ENCODE assay signal across 20 cellular contexts in genomic region chr11:2127357-2127971, GRCh38. TPM values are rescaled to one million over a fixed set of nuclear protein-coding genes. Genes with fewer than 3 reads are reported as not detected.
DNase-seq lines count a peak whose midpoint lies in the region; ATAC-seq and TF ChIP-seq lines count a peak whose summit lies in the region.
"Had no signal": no experiment of that assay in that cellular context is flagged by ENCODE, and none has a peak within 500 bp of the region (broad histone marks: within the 10 kb centered on the region; RNA-seq: fewer than 3 reads in every experiment).

No MANE protein-coding gene starts in this region.

- H3K27ac ChIP-seq in left ventricle myocardium inferior (replicated peaks) = no peak overlapping the region
- H3K27ac ChIP-seq: BLaER1, Peyer's patch had no signal

- peaks cover 22% of the 10 kb centered on the region for H3K36me3 Mint-ChIP-seq in nephron (ENCODE audit: low read depth)
- H3K36me3 Mint-ChIP-seq in stimulated activated memory B cell treated with anti-CD40 and anti-IgM and Interleukin-4, amounts not matched to agents 10 μg/mL and 1 μg/mL and 100 μg/mL, for 72 hours = no peaks in the 10 kb centered on the region
- no peaks in the 10 kb centered on the region for H3K36me3 Mint-ChIP-seq in activated T-cell treated with anti-CD3 and anti-CD28 coated beads, Interleukin-2, amount 50 U/mL, for 24 hours (ENCODE audit: low read depth)
- H3K36me3 Mint-ChIP-seq: CD8-positive, alpha-beta T cell had no signal

- peak; percentile 71 for DNase-seq in cardiac septum (ENCODE audit: low spot score)
- DNase-seq in left ventricle myocardium inferior = no peak
- DNase-seq in left kidney (ENCODE audit: low read depth, low spot score) = peak; percentile 55
- no peak for DNase-seq in activated T-cell treated with anti-CD3 and anti-CD28 coated beads, Interleukin-2, amount 50 U/mL, for 24 hours
- no peak for DNase-seq in activated CD4-positive, alpha-beta T cell treated with anti-CD3 and anti-CD28 coated beads for 4 hours
- no peak for DNase-seq in GM10266 (ENCODE audit: extremely low spot score)
- DNase-seq: Calu3; CD8-positive, alpha-beta T cell; GF-D8; GOT3; NCI-H1105; NCI-H1694; NCI-H2081 treated with DMSO at 0.1 percent for 48 hours; Peyer's patch had no signal

- no peak for TF ChIP-seq CTCF in left ventricle myocardium inferior (IDR thresholded peaks at IDR 0.05; ENCODE audit: borderline replicate concordance)
- no peak for TF ChIP-seq CTCF in nephron (IDR thresholded peaks at IDR 0.05; ENCODE audit: unreplicated experiment in 3 of 3)
- TF ChIP-seq CTCF in GM10266 (IDR thresholded peaks at IDR 0.05; ENCODE audit: control insufficient read depth, insufficient read depth, low read depth, missing control alignments) = no peak

- H3K9me3 Mint-ChIP-seq in nephron = no peaks in the 10 kb centered on the region
- peaks cover 36% of the 10 kb centered on the region for H3K9me3 Mint-ChIP-seq in stimulated activated memory B cell treated with anti-CD40 and anti-IgM and Interleukin-4, amounts not matched to agents 10 μg/mL and 1 μg/mL and 100 μg/mL, for 72 hours
- H3K9me3 Mint-ChIP-seq in activated T-cell treated with anti-CD3 and anti-CD28 coated beads, Interleukin-2, amount 50 U/mL, for 24 hours = no peaks in the 10 kb centered on the region
- H3K9me3 Mint-ChIP-seq: CD8-positive, alpha-beta T cell had no signal

- H3K27me3 ChIP-seq in left ventricle myocardium inferior (ENCODE audit: low read depth) = peaks cover 37% of the 10 kb centered on the region
- H3K27me3 ChIP-seq: Peyer's patch had no signal

- peak overlapping the region in 2 of 3 experiments; percentile 32 to 67 for H3K27ac Mint-ChIP-seq in nephron
- no peak overlapping the region for H3K27ac Mint-ChIP-seq in stimulated activated memory B cell treated with anti-CD40 and anti-IgM and Interleukin-4, amounts not matched to agents 10 μg/mL and 1 μg/mL and 100 μg/mL, for 72 hours
- H3K27ac Mint-ChIP-seq in activated T-cell treated with anti-CD3 and anti-CD28 coated beads, Interleukin-2, amount 50 U/mL, for 24 hours = no peak overlapping the region
- H3K27ac Mint-ChIP-seq: CD8-positive, alpha-beta T cell had no signal

- H3K27me3 Mint-ChIP-seq in nephron (ENCODE audit: low read depth) = peaks cover 18% of the 10 kb centered on the region
- H3K27me3 Mint-ChIP-seq in stimulated activated memory B cell treated with anti-CD40 and anti-IgM and Interleukin-4, amounts not matched to agents 10 μg/mL and 1 μg/mL and 100 μg/mL, for 72 hours = peaks cover 77% of the 10 kb centered on the region
- H3K27me3 Mint-ChIP-seq in activated T-cell treated with anti-CD3 and anti-CD28 coated beads, Interleukin-2, amount 50 U/mL, for 24 hours = peaks cover 37% of the 10 kb centered on the region

- intact Hi-C loops in cardiac septum (cut with DNase I) = no loop called here
- intact Hi-C loops in left ventricle myocardium inferior (cut with micrococcal nuclease) = no loop called here

- no peak overlapping the region for H3K4me3 Mint-ChIP-seq in nephron
- no peak overlapping the region for H3K4me3 Mint-ChIP-seq in stimulated activated memory B cell treated with anti-CD40 and anti-IgM and Interleukin-4, amounts not matched to agents 10 μg/mL and 1 μg/mL and 100 μg/mL, for 72 hours
- H3K4me3 Mint-ChIP-seq in activated T-cell treated with anti-CD3 and anti-CD28 coated beads, Interleukin-2, amount 50 U/mL, for 24 hours = no peak overlapping the region
- H3K4me3 Mint-ChIP-seq: CD8-positive, alpha-beta T cell had no signal

- peak; percentile 14 for ATAC-seq in stimulated activated memory B cell treated with anti-CD40 and anti-IgM and Interleukin-4, amounts not matched to agents 10 μg/mL and 1 μg/mL and 100 μg/mL, for 72 hours
- ATAC-seq: CD8-positive, alpha-beta T cell; GM12878; K562 had no signal

- H3K4me1 ChIP-seq in left ventricle myocardium inferior = no peaks in the 10 kb centered on the region
- H3K4me1 ChIP-seq: Peyer's patch had no signal

- H3K4me3 ChIP-seq in left ventricle myocardium inferior = no peak overlapping the region
- H3K4me3 ChIP-seq: BLaER1, GM12878, K562, Peyer's patch had no signal

- peaks cover 14% of the 10 kb centered on the region for H3K4me1 Mint-ChIP-seq in nephron
- no peaks in the 10 kb centered on the region for H3K4me1 Mint-ChIP-seq in stimulated activated memory B cell treated with anti-CD40 and anti-IgM and Interleukin-4, amounts not matched to agents 10 μg/mL and 1 μg/mL and 100 μg/mL, for 72 hours
- H3K4me1 Mint-ChIP-seq in activated T-cell treated with anti-CD3 and anti-CD28 coated beads, Interleukin-2, amount 50 U/mL, for 24 hours (ENCODE audit: low read depth) = no peaks in the 10 kb centered on the region

- H3K36me3 ChIP-seq in left ventricle myocardium inferior = peaks cover 3% of the 10 kb centered on the region
- H3K36me3 ChIP-seq: BLaER1, Peyer's patch had no signal

- H3K9me3 ChIP-seq in left ventricle myocardium inferior (replicated peaks) = no peaks in the 10 kb centered on the region
- H3K9me3 ChIP-seq: BLaER1, Peyer's patch had no signal

RNA-seq across cellular contexts. Expression of gene IGF2, which starts 11.7 kb away (rescaled TPM):
- 87.7 TPM for total RNA-seq in cardiac septum
- total RNA-seq in left ventricle myocardium inferior = 75.0 TPM
- total RNA-seq: CD8-positive, alpha-beta T cell had no signal

RNA-seq across cellular contexts. Expression of gene INS, which starts 33.5 kb away (rescaled TPM):
- total RNA-seq in cardiac septum = not detected
- not detected for total RNA-seq in left ventricle myocardium inferior
- total RNA-seq: Calu3; CD8-positive, alpha-beta T cell; GM12878; K562; NCI-H460; Peyer's patch had no signal

RNA-seq across cellular contexts. Expression of gene TH, which starts 44.2 kb away (rescaled TPM):
- total RNA-seq in cardiac septum (not detected), left ventricle myocardium inferior (not detected)
- total RNA-seq: Calu3; CD8-positive, alpha-beta T cell; GM12878; K562; NCI-H460 had no signal

Comparison
In these comparisons a context has a peak if more than half of its experiments do, and no peak if none do; other contexts are left out.
1. DNase-seq: peak in cardiac septum (single experiment) and left kidney (single experiment); none in left ventricle myocardium inferior (single experiment), activated T-cell treated with anti-CD3 and anti-CD28 coated beads, Interleukin-2, amount 50 U/mL, for 24 hours (single experiment), activated CD4-positive, alpha-beta T cell treated with anti-CD3 and anti-CD28 coated beads for 4 hours (0 of 2) and GM10266 (single experiment).
2. H3K27ac Mint-ChIP-seq: peak in nephron (2 of 3); none in stimulated activated memory B cell treated with anti-CD40 and anti-IgM and Interleukin-4, amounts not matched to agents 10 μg/mL and 1 μg/mL and 100 μg/mL, for 72 hours (single experiment) and activated T-cell treated with anti-CD3 and anti-CD28 coated beads, Interleukin-2, amount 50 U/mL, for 24 hours (single experiment).